ENCODE assay signal across 8 cellular contexts in genomic region chr15:73994419-73994883, GRCh38.
DNase-seq lines count a peak whose midpoint lies in the region; ATAC-seq and TF ChIP-seq lines count a peak whose summit lies in the region.

PML (plus strand) TSS chr15:73994716; CDS start chr15:73994813, 97 bp downstream.

- peak; percentile 97 for DNase-seq in AG20443 (ENCODE audit: low spot score)
- DNase-seq in NCI-H524 (lab: John Stamatoyannopoulos, UW), result peak; percentile 95 to 96
- peak; percentile 92 to 94 for DNase-seq in activated CD4-positive, alpha-beta T cell treated with anti-CD3 and anti-CD28 coated beads for 4 hours
- DNase-seq in kidney tubule cell (ENCODE audit: low spot score), result peak; percentile 96
- peak; percentile 72 to 93 (median 86) for DNase-seq in stimulated activated CD4-positive, alpha-beta T cell treated with anti-CD3 and anti-CD28 coated beads, Interleukin-1b, Interleukin-23, amount 100 ng/mL, for 24 hours (ENCODE audit: low read depth in 4 of 4, low spot score in 1 of 4)

- ATAC-seq in HG03439 (IDR thresholded peaks at IDR 0.05; ENCODE audit: unreplicated experiment), result peak; percentile 65

- H3K27ac ChIP-seq in cingulate gyrus (ENCODE audit: low read depth, low read length), result peak within 1 kb of the TSS; percentile 88

- peak; percentile 82 for TF ChIP-seq POLR2A in GM19193 (IDR thresholded peaks at IDR 0.05; ENCODE audit: extremely low read depth, insufficient read depth, insufficient read length)

Comparison
In these comparisons a context has a peak if more than half of its experiments do, and no peak if none do; other contexts are left out.
1. Peak in every context shown above with its lines: DNase-seq, ATAC-seq and H3K27ac ChIP-seq.